9 cellular contexts compared by ENCODE assay signal in genomic region chr17:46157443-46158107, GRCh38. TPM values are rescaled to one million over a fixed set of nuclear protein-coding genes. Genes with fewer than 3 reads are reported as not detected.
DNase-seq lines count a peak whose midpoint lies in the region; ATAC-seq and TF ChIP-seq lines count a peak whose summit lies in the region.
"Had no signal": no experiment of that assay in that cellular context is flagged by ENCODE, and none has a peak within 500 bp of the region (broad histone marks: within the 10 kb centered on the region; RNA-seq: fewer than 3 reads in every experiment).

No MANE protein-coding gene starts in this region.

- TF ChIP-seq CTCF in colonic mucosa (IDR thresholded peaks at IDR 0.05) (no peak), mucosa of descending colon (IDR thresholded peaks at IDR 0.05) (no peak)

- no peak for TF ChIP-seq RAD21 in Ishikawa (IDR thresholded peaks at IDR 0.05; ENCODE audit: low read depth)

- H3K4me1 Mint-ChIP-seq in natural killer cell treated with Interleukin-12 subunit alpha and Interleukin-12 subunit beta and Interleukin-15 and Interleukin-18, amount 100 ng/mL, for 72 hours (ENCODE audit: low read depth in 2 of 2) = peaks cover 73 to 82% of the 10 kb centered on the region in 2 donors

- peaks cover 11% of the 10 kb centered on the region for H3K4me1 ChIP-seq in colonic mucosa
- H3K4me1 ChIP-seq in mucosa of descending colon (ENCODE audit: low read depth) = peaks cover 37% of the 10 kb centered on the region

- H3K36me3 ChIP-seq in colonic mucosa (no peaks in the 10 kb centered on the region), mucosa of descending colon (ENCODE audit: low read depth) (no peaks in the 10 kb centered on the region)

- H3K4me3 Mint-ChIP-seq in natural killer cell treated with Interleukin-12 subunit alpha and Interleukin-12 subunit beta and Interleukin-15 and Interleukin-18, amount 100 ng/mL, for 72 hours = peak overlapping the region; percentile 66

- no peak overlapping the region for H3K9ac ChIP-seq in colonic mucosa (ENCODE audit: low read depth in 2 of 2, low read length in 2 of 2)

- no peak for TF ChIP-seq EP300 in Ishikawa (IDR thresholded peaks at IDR 0.05; ENCODE audit: borderline replicate concordance)

- H3K9me3 Mint-ChIP-seq in natural killer cell treated with Interleukin-12 subunit alpha and Interleukin-12 subunit beta and Interleukin-15 and Interleukin-18, amount 100 ng/mL, for 72 hours = no peaks in the 10 kb centered on the region

- H3K27me3 Mint-ChIP-seq in natural killer cell treated with Interleukin-12 subunit alpha and Interleukin-12 subunit beta and Interleukin-15 and Interleukin-18, amount 100 ng/mL, for 72 hours = no peaks in the 10 kb centered on the region

- H3K36me3 Mint-ChIP-seq in natural killer cell treated with Interleukin-12 subunit alpha and Interleukin-12 subunit beta and Interleukin-15 and Interleukin-18, amount 100 ng/mL, for 72 hours = peaks cover 4% of the 10 kb centered on the region

- no peak for ATAC-seq in natural killer cell treated with Interleukin-12 subunit alpha and Interleukin-12 subunit beta and Interleukin-15 and Interleukin-18, amount 100 ng/mL, for 72 hours
- ATAC-seq in mucosa of descending colon = no peak

- H3K27ac ChIP-seq in colonic mucosa = peak overlapping the region; percentile 6

- in situ Hi-C loops in KBM-7 (cut with MboI; ENCODE audit: low pct_unique_long_range_greater_than_20kb, low sequenced_read_pairs) = no loop called here

- H3K4me3 ChIP-seq in colonic mucosa (no peak overlapping the region), mucosa of descending colon (no peak overlapping the region)

- intact Hi-C loops in colonic mucosa (cut with DNase I) = no loop called here
- intact Hi-C loops in mucosa of descending colon (cut with DNase I, micrococcal nuclease) = no loop called here

- peak overlapping the region; percentile 88 to 98 for H3K27ac Mint-ChIP-seq in natural killer cell treated with Interleukin-12 subunit alpha and Interleukin-12 subunit beta and Interleukin-15 and Interleukin-18, amount 100 ng/mL, for 72 hours

- H3K27me3 ChIP-seq in colonic mucosa = no peaks in the 10 kb centered on the region

- H3K9me3 ChIP-seq in colonic mucosa (no peaks in the 10 kb centered on the region), mucosa of descending colon (no peaks in the 10 kb centered on the region)

- peak; percentile 69 for DNase-seq in AG08395 (ENCODE audit: low spot score)
- DNase-seq in colonic mucosa = no peak
- DNase-seq in natural killer cell treated with Interleukin-12 subunit alpha and Interleukin-12 subunit beta and Interleukin-15 and Interleukin-18, amount 100 ng/mL, for 72 hours (ENCODE audit: low spot score) = no peak
- DNase-seq in KBM-7 = no peak
- DNase-seq in mucosa of descending colon = no peak
- no peak for DNase-seq in NCI-H187 treated with DMSO at 0.1 percent for 48 hours (lab: John Stamatoyannopoulos, UW)
- DNase-seq in NCI-H146 (lab: John Stamatoyannopoulos, UW) = no peak
- DNase-seq: DND-41 had no signal

TF ChIP-seq in Ishikawa, 13 proteins besides CTCF, POLR2A, EP300 and RAD21:
- TF ChIP-seq CEBPB (IDR thresholded peaks at IDR 0.05) = no peak
- TF ChIP-seq NFIC (IDR thresholded peaks at IDR 0.05) = peak; percentile 52

RNA-seq across cellular contexts. Expression of gene KANSL1, which starts 35.7 kb away (rescaled TPM):
- total RNA-seq in colonic mucosa (10 to 100 TPM; 60.0 to 72.3 TPM), mucosa of descending colon (100 to 1,000 TPM in 1 of 3 donors, 10 to 100 TPM in 2; 80.2 to 107 (median 88.8) TPM)
- 100 to 1,000 TPM; 127 to 161 TPM for total RNA-seq in natural killer cell treated with Interleukin-12 subunit alpha and Interleukin-12 subunit beta and Interleukin-15 and Interleukin-18, amount 100 ng/mL, for 72 hours
